In the genomic region with DNA sequence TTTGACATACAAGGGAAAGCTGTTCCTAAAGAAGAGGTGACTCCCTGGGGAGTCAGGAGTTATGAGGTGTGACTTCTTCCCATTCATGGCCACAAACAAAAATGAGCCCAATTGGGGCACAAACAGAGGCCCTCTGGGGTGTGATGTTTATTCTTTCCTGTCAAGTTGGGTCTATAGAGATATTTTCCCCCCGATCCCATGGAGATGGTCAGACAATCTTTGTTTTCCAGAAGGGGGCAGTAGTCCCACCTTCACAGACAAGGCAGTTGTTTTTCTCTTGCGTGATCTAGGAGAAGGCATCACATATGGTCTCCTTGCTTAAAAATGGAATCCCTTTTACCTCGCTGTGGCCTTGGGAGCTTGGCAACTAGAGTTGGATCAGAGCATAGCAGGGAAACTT, we compare ENCODE assay signal across 19 cellular contexts.
DNase-seq lines count a peak whose midpoint lies in the region; ATAC-seq and TF ChIP-seq lines count a peak whose summit lies in the region.
"Had no signal": no experiment of that assay in that cellular context is flagged by ENCODE, and none has a peak within 500 bp of the region (broad histone marks: within the 10 kb centered on the region; RNA-seq: fewer than 3 reads in every experiment).

No MANE protein-coding gene starts in this region.

- no peak overlapping the region for H3K23ac ChIP-seq in H9 (ENCODE audit: insufficient read length, low read depth, low read length)

- DNase-seq in COR-L47 (lab: John Stamatoyannopoulos, UW) (peak; percentile 27), H9 (peak; percentile 32), RPMI8226 (peak; percentile 22), fibroblast of mammary gland (ENCODE audit: low read depth) (peak; percentile 12), HT-29 (ENCODE audit: low spot score) (no peak), Ammon's horn (ENCODE audit: low spot score) (no peak)
- no peak for DNase-seq in activated CD8-positive, alpha-beta T cell treated with anti-CD3 and anti-CD28 coated beads for 36 hours
- DNase-seq: activated B cell treated with CpG ODN at 0.5 μM for 24 hours, amniotic stem cell, DMS79 treated with DMSO at 0.1 percent for 48 hours, left ventricle myocardium inferior, NCI-H774, T-helper 1 cell, tibial artery had no signal

- no peak overlapping the region for H3T11ph ChIP-seq in H9 (ENCODE audit: low read length)

- H3K4me2 ChIP-seq in H9 (ENCODE audit: insufficient read depth, insufficient read length, low read length) = no peak overlapping the region
- H3K4me2 ChIP-seq: BLaER1, smooth muscle cell had no signal

- H3K36me3 Mint-ChIP-seq in H9 (ENCODE audit: insufficient read depth in 1 of 3, low read depth in 3 of 3) = no peaks in the 10 kb centered on the region
- H3K36me3 Mint-ChIP-seq in activated CD8-positive, alpha-beta T cell treated with anti-CD3 and anti-CD28 coated beads for 36 hours (ENCODE audit: low read depth) = no peaks in the 10 kb centered on the region

- H3K4me3 Mint-ChIP-seq in H9 = no peak overlapping the region
- H3K4me3 Mint-ChIP-seq in activated CD8-positive, alpha-beta T cell treated with anti-CD3 and anti-CD28 coated beads for 36 hours = no peak overlapping the region
- H3K4me3 Mint-ChIP-seq: activated B cell treated with CpG ODN at 0.5 μM for 24 hours; central memory CD8-positive, alpha-beta T cell had no signal

- no peak overlapping the region for H3K9ac ChIP-seq in H9 (ENCODE audit: extremely low read depth, insufficient read length, low read length)
- H3K9ac ChIP-seq: BLaER1, parathyroid adenoma had no signal

- H3K79me1 ChIP-seq in H9 (ENCODE audit: insufficient read depth, low read depth, low read length, poor library complexity, severe bottlenecking) = no peaks in the 10 kb centered on the region

- WGBS in H9 (ENCODE audit: extremely low coverage, insufficient read length, low lambda C conversion rate) = no CpG with 5 or more reads among the region's 3 CpGs

- H2AFZ ChIP-seq in H9 (ENCODE audit: low read length) = no peak overlapping the region
- H2AFZ ChIP-seq: parathyroid adenoma had no signal

- H4K91ac ChIP-seq in H9 (ENCODE audit: insufficient read length, low read depth, low read length) = no peak overlapping the region

- H3K27ac ChIP-seq in H9 (ENCODE audit: insufficient read length, low read depth, low read length) = no peak overlapping the region
- H3K27ac ChIP-seq: BLaER1, left ventricle myocardium inferior, parathyroid adenoma, tibial artery had no signal

- H3K23me2 ChIP-seq in H9 (ENCODE audit: insufficient read length, low read depth, low read length, poor library complexity, severe bottlenecking) = no peaks in the 10 kb centered on the region

- H3K4me1 ChIP-seq in H9 (ENCODE audit: insufficient read depth, low read length) = no peaks in the 10 kb centered on the region; the same call in 1 of the 2 replicates
- H3K4me1 ChIP-seq: BLaER1, left ventricle myocardium inferior, parathyroid adenoma, tibial artery had no signal

- no peaks in the 10 kb centered on the region for H3K9me3 Mint-ChIP-seq in H9
- H3K9me3 Mint-ChIP-seq in activated CD8-positive, alpha-beta T cell treated with anti-CD3 and anti-CD28 coated beads for 36 hours = no peaks in the 10 kb centered on the region
- H3K9me3 Mint-ChIP-seq: activated B cell treated with CpG ODN at 0.5 μM for 24 hours; central memory CD8-positive, alpha-beta T cell had no signal

- no peak overlapping the region for H2BK20ac ChIP-seq in H9 (ENCODE audit: low read depth, low read length, poor library complexity, severe bottlenecking)

- TF ChIP-seq CTCF in H9 (conservative IDR thresholded peaks at IDR 0.05) (peak; percentile 66), fibroblast of mammary gland (conservative IDR thresholded peaks at IDR 0.05; ENCODE audit: control insufficient read depth, insufficient read depth, low read depth, low read length) (peak; percentile 15)
- TF ChIP-seq CTCF in activated CD8-positive, alpha-beta T cell treated with anti-CD3 and anti-CD28 coated beads for 36 hours (IDR thresholded peaks at IDR 0.05) = no peak

- H4K8ac ChIP-seq in H9 (replicated peaks; ENCODE audit: insufficient read length, low read depth, low read length) = no peak overlapping the region

- no peak overlapping the region for H2BK12ac ChIP-seq in H9 (ENCODE audit: insufficient read length, low read depth, low read length)

- ATAC-seq in activated CD8-positive, alpha-beta T cell treated with anti-CD3 and anti-CD28 coated beads for 36 hours = no peak
- no peak for ATAC-seq in HG03565 (IDR thresholded peaks at IDR 0.05; ENCODE audit: unreplicated experiment)

- H2BK5ac ChIP-seq in H9 (ENCODE audit: insufficient read length, low read length) = no peak overlapping the region

- H3K4me3 ChIP-seq in fibroblast of mammary gland (ENCODE audit: control insufficient read depth, low read depth, low read length) = no peak overlapping the region
- H3K4me3 ChIP-seq: BLaER1, left ventricle myocardium inferior, smooth muscle cell, tibial artery had no signal

- H2AK5ac ChIP-seq in H9 (ENCODE audit: insufficient read length, low read length) = no peak overlapping the region

- H3K27me3 Mint-ChIP-seq in H9 (ENCODE audit: low read depth) = no peaks in the 10 kb centered on the region; the same call in 1 of the 2 replicates
- peaks cover 2% of the 10 kb centered on the region for H3K27me3 Mint-ChIP-seq in activated CD8-positive, alpha-beta T cell treated with anti-CD3 and anti-CD28 coated beads for 36 hours

- peaks cover 21 to 24% of the 10 kb centered on the region in 2 experiments for H3K4me1 Mint-ChIP-seq in H9
- H3K4me1 Mint-ChIP-seq in activated CD8-positive, alpha-beta T cell treated with anti-CD3 and anti-CD28 coated beads for 36 hours (ENCODE audit: low read depth) = no peaks in the 10 kb centered on the region
- H3K4me1 Mint-ChIP-seq: activated B cell treated with CpG ODN at 0.5 μM for 24 hours; central memory CD8-positive, alpha-beta T cell had no signal

- H3K56ac ChIP-seq in H9 (ENCODE audit: insufficient read length, low read depth, low read length) = no peak overlapping the region

- POLR2A ChIA-PET in activated CD8-positive, alpha-beta T cell treated with anti-CD3 and anti-CD28 coated beads for 36 hours (lab: Charles Lee) = no interaction called here

- no peak overlapping the region for H3K18ac ChIP-seq in H9 (ENCODE audit: insufficient read length, low read depth, low read length)

- CTCF ChIA-PET in activated CD8-positive, alpha-beta T cell treated with anti-CD3 and anti-CD28 coated beads for 36 hours (lab: Charles Lee) = no interaction called here

- no peaks in the 10 kb centered on the region for H4K20me1 ChIP-seq in H9 (ENCODE audit: control insufficient read depth, insufficient read depth, insufficient read length)
- H4K20me1 ChIP-seq: BLaER1 had no signal

- no peak overlapping the region for H4K5ac ChIP-seq in H9 (ENCODE audit: insufficient read length, low read depth, low read length)

- no peak overlapping the region for H3K4ac ChIP-seq in H9 (ENCODE audit: low read depth, low read length)

- no peak overlapping the region for H3K14ac ChIP-seq in H9 (ENCODE audit: insufficient read depth, low read length)

- H3K79me2 ChIP-seq in H9 (ENCODE audit: insufficient read depth, low read length) = no peaks in the 10 kb centered on the region
- H3K79me2 ChIP-seq: parathyroid adenoma had no signal

- H3K27me3 ChIP-seq in H9 (ENCODE audit: insufficient read depth, low read length) = no peaks in the 10 kb centered on the region
- H3K27me3 ChIP-seq: BLaER1, tibial artery had no signal

- H2BK15ac ChIP-seq in H9 (ENCODE audit: low read depth, low read length) = no peak overlapping the region

- H3K9me3 ChIP-seq in H9 (ENCODE audit: control insufficient read depth, low read depth, low read length) = no peaks in the 10 kb centered on the region
- H3K9me3 ChIP-seq: BLaER1, left ventricle myocardium inferior, tibial artery had no signal

- H2BK120ac ChIP-seq in H9 (ENCODE audit: low read depth, low read length, poor library complexity, severe bottlenecking) = no peak overlapping the region

- no peak overlapping the region for H3K27ac Mint-ChIP-seq in H9
- no peak overlapping the region for H3K27ac Mint-ChIP-seq in activated CD8-positive, alpha-beta T cell treated with anti-CD3 and anti-CD28 coated beads for 36 hours
- H3K27ac Mint-ChIP-seq: activated B cell treated with CpG ODN at 0.5 μM for 24 hours had no signal

- intact Hi-C loops in activated CD8-positive, alpha-beta T cell treated with anti-CD3 and anti-CD28 coated beads for 36 hours (cut with micrococcal nuclease) = no loop called here

Comparison
In these comparisons a context has a peak if more than half of its experiments do, and no peak if none do; other contexts are left out.
1. DNase-seq: peak in COR-L47 (single experiment), H9 (single experiment), RPMI8226 (single experiment) and fibroblast of mammary gland (single experiment); none in activated CD8-positive, alpha-beta T cell treated with anti-CD3 and anti-CD28 coated beads for 36 hours (single experiment), HT-29 (single experiment) and Ammon's horn (single experiment).